12 cellular contexts compared by ENCODE assay signal in the genomic region with DNA sequence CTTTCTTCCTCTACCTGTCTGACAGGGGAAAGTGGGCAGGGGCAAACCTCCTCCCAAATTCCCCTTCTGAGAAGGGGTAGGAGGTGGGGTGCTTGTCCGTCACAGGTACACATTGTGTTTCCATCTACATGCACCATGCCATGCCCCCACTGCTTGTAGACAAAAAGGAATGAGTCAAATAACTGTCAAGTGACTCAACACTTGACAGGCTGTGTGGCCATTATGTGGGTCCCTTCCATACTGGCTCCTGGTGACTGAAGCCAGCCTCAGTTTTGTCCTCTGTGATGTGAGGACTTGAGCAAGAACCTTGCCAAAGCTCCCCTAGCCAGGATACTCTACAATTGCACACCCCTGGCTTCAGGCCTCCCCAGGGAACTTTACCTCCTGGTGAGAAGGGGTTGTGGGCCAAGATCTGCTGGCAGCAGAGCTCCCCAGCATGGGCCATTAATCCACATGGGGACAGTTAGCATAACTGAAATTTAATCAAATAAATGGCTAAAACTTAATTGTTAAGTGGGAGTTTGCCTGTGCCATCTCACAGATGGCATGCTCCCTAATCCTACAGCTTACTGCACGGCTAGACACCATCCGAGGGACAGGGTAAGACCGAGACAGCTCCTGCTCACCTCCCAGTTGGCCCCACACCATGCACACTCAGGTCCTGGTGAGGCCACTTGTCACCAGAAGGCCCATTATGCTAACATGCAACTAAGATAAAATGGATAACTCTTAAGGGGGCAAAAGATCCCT.
DNase-seq lines count a peak whose midpoint lies in the region; ATAC-seq and TF ChIP-seq lines count a peak whose summit lies in the region.
"Had no signal": no experiment of that assay in that cellular context is flagged by ENCODE, and none has a peak within 500 bp of the region (broad histone marks: within the 10 kb centered on the region; RNA-seq: fewer than 3 reads in every experiment).

No MANE protein-coding gene starts in this region.

- H3K9me3 ChIP-seq in OCI-LY7 (ENCODE audit: low read length): peaks cover 6% of the 10 kb centered on the region; the same call in 1 of the 2 replicates
- no peaks in the 10 kb centered on the region for H3K9me3 ChIP-seq in colonic mucosa

- no peaks in the 10 kb centered on the region for H3K27me3 ChIP-seq in colonic mucosa

- H2AFZ ChIP-seq in OCI-LY7 (ENCODE audit: low read length): peak overlapping the region; percentile 13; the same call in 1 of the 2 replicates

- H3K9me2 ChIP-seq in OCI-LY7 (ENCODE audit: insufficient read depth, low read length): no peaks in the 10 kb centered on the region

- DNase-seq in Daoy (ENCODE audit: low read depth): peak; percentile 20
- no peak for DNase-seq in OCI-LY7 (ENCODE audit: low spot score)
- DNase-seq in colonic mucosa: no peak
- no peak for DNase-seq in cerebellar cortex (ENCODE audit: low spot score)
- no peak for DNase-seq in effector CD4-positive, alpha-beta T cell
- DNase-seq in HPDE6-E6E7 (ENCODE audit: extremely low spot score): no peak
- DNase-seq: activated CD4-positive, alpha-beta T cell treated with anti-CD3 and anti-CD28 coated beads, Interleukin-2, amount 50 U/mL, for 4 hours; DMS79 treated with DMSO at 0.1 percent for 48 hours; naive thymus-derived CD8-positive, alpha-beta T cell; NCI-H2081 had no signal

- no peaks in the 10 kb centered on the region for H3K36me3 ChIP-seq in OCI-LY7 (ENCODE audit: insufficient read depth, low read length)
- H3K36me3 ChIP-seq in colonic mucosa: no peaks in the 10 kb centered on the region

- H3K27ac ChIP-seq in OCI-LY7 (ENCODE audit: low read depth, low read length, poor library complexity, severe bottlenecking): peak overlapping the region; percentile 39
- H3K27ac ChIP-seq in colonic mucosa: no peak overlapping the region

- no peaks in the 10 kb centered on the region for H3K79me2 ChIP-seq in OCI-LY7 (ENCODE audit: insufficient read depth, low read depth, low read length)

- H3K4me2 ChIP-seq in OCI-LY7 (ENCODE audit: low read length): peak overlapping the region; percentile 39

- H3K4me3 ChIP-seq in OCI-LY7 (ENCODE audit: low read depth, low read length, poor library complexity, severe bottlenecking) (no peak overlapping the region), colonic mucosa (no peak overlapping the region)

- ATAC-seq in GM19468 (IDR thresholded peaks at IDR 0.05; ENCODE audit: extremely low read depth, unreplicated experiment) (peak; percentile 4), HG03097 (IDR thresholded peaks at IDR 0.05; ENCODE audit: low FRiP score, unreplicated experiment) (peak; percentile 29)
- ATAC-seq: naive thymus-derived CD8-positive, alpha-beta T cell had no signal

- no peak overlapping the region for H3K9ac ChIP-seq in colonic mucosa (ENCODE audit: low read depth in 2 of 2, low read length in 2 of 2)

- POLR2A ChIA-PET in OCI-LY7 (lab: Charles Lee): interaction anchor here (0.9 to 1.5 kb wide), 4 partner anchors 14 to 60 kb away, joined by 3 to 7 read pairs (median 6); no protein-coding TSS in a partner anchor

- BruUV-seq in OCI-LY7 (replicated peaks; lab: Mats Ljungman, UMichigan): no TSS peak

- intact Hi-C loops in OCI-LY7 (cut with micrococcal nuclease; ENCODE audit: unreplicated experiment): loop anchor here (1.0 kb wide), 1 partner anchor 42 kb away; no protein-coding TSS in a partner anchor
- intact Hi-C loops in colonic mucosa (cut with DNase I): no loop called here

- no peaks in the 10 kb centered on the region for H4K20me1 ChIP-seq in OCI-LY7 (ENCODE audit: insufficient read depth, low read length)

- CTCF ChIA-PET in OCI-LY7 (lab: Charles Lee; ENCODE audit: unreplicated experiment): interaction anchor here (0.6 to 0.9 kb wide), 2 partner anchors 30 to 36 kb away, joined by 3 read pairs; no protein-coding TSS in a partner anchor

- TF ChIP-seq CTCF in OCI-LY7 (conservative IDR thresholded peaks at IDR 0.05; ENCODE audit: low read length) (no peak), colonic mucosa (IDR thresholded peaks at IDR 0.05) (no peak)

- peaks cover 46% of the 10 kb centered on the region for H3K4me1 ChIP-seq in OCI-LY7 (ENCODE audit: insufficient read depth, low read length, poor library complexity, severe bottlenecking)
- H3K4me1 ChIP-seq in colonic mucosa: no peaks in the 10 kb centered on the region
